Comparison of ENCODE assay signal across 13 cellular contexts in the genomic region with DNA sequence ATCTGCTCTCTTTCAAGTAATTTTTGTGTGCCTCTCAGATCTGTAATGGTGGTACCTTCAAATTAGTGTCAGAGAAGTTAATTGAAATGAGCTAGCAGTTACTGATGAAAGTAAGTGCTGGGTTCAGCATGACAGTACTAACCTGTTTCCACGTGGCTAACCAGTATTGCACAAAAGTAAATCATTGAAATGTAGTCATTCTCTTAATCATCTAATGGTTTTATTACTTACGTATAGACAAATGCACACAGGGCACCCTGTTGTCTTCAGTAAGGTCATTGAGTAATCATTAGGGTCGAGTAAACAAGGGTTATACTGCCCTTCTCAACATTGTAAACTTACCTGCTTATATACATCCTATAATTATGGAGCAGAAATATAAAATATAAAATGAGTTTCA.
"Had no signal": no experiment of that assay in that cellular context is flagged by ENCODE, and none has a peak within 500 bp of the region (broad histone marks: within the 10 kb centered on the region; RNA-seq: fewer than 3 reads in every experiment).

No MANE protein-coding gene starts in this region.

- H3K27ac ChIP-seq: ovary, sigmoid colon, upper lobe of left lung had no signal

- H3K27me3 ChIP-seq: ovary, sigmoid colon, upper lobe of left lung had no signal

- H3K36me3 ChIP-seq: ovary, sigmoid colon, upper lobe of left lung had no signal

- ATAC-seq: stimulated activated naive CD8-positive, alpha-beta T cell treated with anti-CD3 and anti-CD28 coated beads, Interleukin-15, amount 100 ng/mL, for 72 hours; T-cell had no signal

- H3K9me3 ChIP-seq: ovary, sigmoid colon, upper lobe of left lung had no signal

- H3K4me3 ChIP-seq: ovary, sigmoid colon, upper lobe of left lung had no signal

- H3K4me1 ChIP-seq: sigmoid colon, upper lobe of left lung had no signal

- DNase-seq: activated CD4-positive, CD25-positive, alpha-beta regulatory T cell treated with anti-CD3 and anti-CD28 coated beads, Interleukin-2, amount 50 U/mL, for 72 hours; activated naive CD4-positive, alpha-beta T cell; aorta; effector memory CD4-positive, alpha-beta T cell; glutamatergic neuron; naive B cell; ovary; sigmoid colon; stimulated activated CD4-positive, alpha-beta T cell treated with anti-CD3 and anti-CD28 coated beads, Interleukin-1b, Interleukin-23, amount 100 ng/mL, for 48 hours; stimulated activated naive CD8-positive, alpha-beta T cell treated with anti-CD3 and anti-CD28 coated beads, Interleukin-15, amount 100 ng/mL, for 72 hours; T-cell; T-helper 9 cell; upper lobe of left lung had no signal
